In genomic region chr12:82964446-82964845, GRCh38 we compare ENCODE assay signal across 18 cellular contexts.
DNase-seq lines count a peak whose midpoint lies in the region; ATAC-seq and TF ChIP-seq lines count a peak whose summit lies in the region.
"Had no signal": no experiment of that assay in that cellular context is flagged by ENCODE, and none has a peak within 500 bp of the region (broad histone marks: within the 10 kb centered on the region; RNA-seq: fewer than 3 reads in every experiment).

No MANE protein-coding gene starts in this region.

- H3K4me3 ChIP-seq in choroid plexus epithelial cell (ENCODE audit: low read depth, low read length): no peak overlapping the region
- H3K4me3 ChIP-seq in parathyroid adenoma (ENCODE audit: low read depth, low read length): no peak overlapping the region
- H3K4me3 ChIP-seq in right lobe of liver: no peak overlapping the region
- H3K4me3 ChIP-seq: BLaER1, cardiac muscle cell, esophagus squamous epithelium, neural progenitor cell, vagina had no signal

- POLR2A ChIA-PET in GM10248 (lab: Yijun Ruan, JAX): no interaction called here

- DNase-seq in NCI-H1105 treated with DMSO at 0.1 percent for 48 hours (lab: John Stamatoyannopoulos, UW): peak; percentile 15
- DNase-seq in NCI-H1105 (lab: John Stamatoyannopoulos, UW): no peak
- peak; percentile 60 for DNase-seq in NCI-H226
- peak; percentile 30 for DNase-seq in choroid plexus epithelial cell (ENCODE audit: low read depth)
- no peak for DNase-seq in HCEC 1CT
- DNase-seq in right lobe of liver: no peak
- no peak for DNase-seq in GM10248 (ENCODE audit: extremely low spot score)
- DNase-seq: activated CD4-positive, CD25-positive, alpha-beta regulatory T cell treated with anti-CD3 and anti-CD28 coated beads, Interleukin-2, amount 50 U/mL, for 72 hours; effector CD8-positive, alpha-beta T cell; esophagus squamous epithelium; stimulated activated CD4-positive, alpha-beta T cell treated with anti-CD3 and anti-CD28 coated beads, Interleukin-12 subunit alpha, Interleukin-12 subunit beta, amount 100 ng/mL, for 4 hours; T-helper 9 cell had no signal

- H3K9me3 ChIP-seq in parathyroid adenoma (ENCODE audit: control insufficient read depth, low read length) (no peaks in the 10 kb centered on the region), right lobe of liver (no peaks in the 10 kb centered on the region)
- H3K9me3 ChIP-seq: BLaER1, esophagus squamous epithelium, vagina had no signal

- peaks cover 7% of the 10 kb centered on the region for H3K4me1 ChIP-seq in parathyroid adenoma
- H3K4me1 ChIP-seq in right lobe of liver: no peaks in the 10 kb centered on the region
- H3K4me1 ChIP-seq: BLaER1, esophagus squamous epithelium, vagina had no signal

- H3K27me3 ChIP-seq in parathyroid adenoma (ENCODE audit: control insufficient read depth, insufficient read depth, low read length): no peaks in the 10 kb centered on the region
- no peaks in the 10 kb centered on the region for H3K27me3 ChIP-seq in right lobe of liver
- H3K27me3 ChIP-seq: BLaER1, cardiac muscle cell, esophagus squamous epithelium, neural progenitor cell, vagina had no signal

- CTCF ChIA-PET in GM10248 (lab: Yijun Ruan, JAX): no interaction called here

- TF ChIP-seq POLR2A in right lobe of liver (IDR thresholded peaks at IDR 0.05): no peak

- no peak for ATAC-seq in right lobe of liver
- ATAC-seq: left lobe of liver had no signal

- no peak overlapping the region for H3K27ac ChIP-seq in parathyroid adenoma
- no peak overlapping the region for H3K27ac ChIP-seq in right lobe of liver
- H3K27ac ChIP-seq: BLaER1, cardiac muscle cell, esophagus squamous epithelium, neural progenitor cell, vagina had no signal

- 76% methylated on average over 3 of the region's 3 CpGs for WGBS in right lobe of liver (ENCODE audit: insufficient coverage, low coverage, low lambda C conversion rate, missing lambda C conversion rate)

- no peak overlapping the region for H2AFZ ChIP-seq in parathyroid adenoma
- H2AFZ ChIP-seq: neural progenitor cell had no signal

- H3K9ac ChIP-seq in parathyroid adenoma: no peak overlapping the region
- H3K9ac ChIP-seq: BLaER1, neural progenitor cell had no signal

- no peaks in the 10 kb centered on the region for H3K79me2 ChIP-seq in parathyroid adenoma

- peak overlapping the region; percentile 19 for H3K4me2 ChIP-seq in parathyroid adenoma (ENCODE audit: low read length)
- H3K4me2 ChIP-seq: BLaER1, neural progenitor cell had no signal

- H3K36me3 ChIP-seq in parathyroid adenoma (ENCODE audit: control insufficient read depth, insufficient read depth, low read length): no peaks in the 10 kb centered on the region
- H3K36me3 ChIP-seq in right lobe of liver: no peaks in the 10 kb centered on the region
- H3K36me3 ChIP-seq: BLaER1, cardiac muscle cell, vagina had no signal

- intact Hi-C loops in right lobe of liver (cut with DNase I): no loop called here

- TF ChIP-seq CTCF in choroid plexus epithelial cell (conservative IDR thresholded peaks at IDR 0.05; ENCODE audit: low read depth, low read length) (no peak), parathyroid adenoma (IDR thresholded peaks at IDR 0.05) (no peak), right lobe of liver (IDR thresholded peaks at IDR 0.05) (no peak), GM10248 (IDR thresholded peaks at IDR 0.05; ENCODE audit: control extremely low read depth, extremely low read depth, low read depth, missing control alignments) (no peak)

Comparison
In these comparisons a context has a peak if more than half of its experiments do, and no peak if none do; other contexts are left out.
1. DNase-seq: peak in NCI-H1105 treated with DMSO at 0.1 percent for 48 hours (single experiment), NCI-H226 (single experiment) and choroid plexus epithelial cell (single experiment); none in NCI-H1105 (single experiment), HCEC 1CT (single experiment), right lobe of liver (0 of 3) and GM10248 (single experiment).